19 cellular contexts compared by ENCODE assay signal in the genomic region with DNA sequence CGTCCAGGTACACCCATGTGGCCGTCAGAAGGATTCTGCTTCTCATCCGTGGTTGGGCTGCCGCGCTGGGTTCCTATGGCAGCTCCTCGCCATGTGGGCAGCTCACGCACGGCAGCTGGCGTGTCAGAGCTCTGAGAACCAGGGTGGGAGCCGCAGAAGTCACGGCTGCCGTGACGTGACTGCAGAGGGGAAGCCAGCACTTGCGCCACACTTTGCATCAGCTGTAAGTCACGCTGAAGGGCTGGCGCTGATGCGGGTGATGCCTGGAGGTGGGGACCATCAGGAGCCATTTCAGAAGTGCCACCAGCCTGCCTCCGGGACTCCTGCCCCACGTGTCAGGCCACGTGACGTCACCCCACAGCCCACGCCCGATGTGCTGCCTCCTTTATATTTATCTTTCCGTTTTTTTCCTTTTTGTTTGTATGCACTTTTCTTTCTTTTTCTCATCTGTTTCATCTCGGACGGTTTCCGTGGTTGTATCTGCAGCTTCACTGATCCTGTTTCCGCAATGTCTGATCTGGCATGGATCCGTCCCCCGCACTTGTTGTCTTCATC.
DNase-seq lines count a peak whose midpoint lies in the region; ATAC-seq and TF ChIP-seq lines count a peak whose summit lies in the region.
"Had no signal": no experiment of that assay in that cellular context is flagged by ENCODE, and none has a peak within 500 bp of the region (broad histone marks: within the 10 kb centered on the region; RNA-seq: fewer than 3 reads in every experiment).

No MANE protein-coding gene starts in this region.

- H3K9ac ChIP-seq in trophoblast cell (ENCODE audit: low read length): no peak overlapping the region
- H3K9ac ChIP-seq: BLaER1, GM23248 had no signal

- H3K27ac ChIP-seq in trophoblast cell (ENCODE audit: low read depth, low read length): no peak overlapping the region
- H3K27ac ChIP-seq: BLaER1, C4-2B, GM23248 had no signal

- peaks cover 5 to 15% of the 10 kb centered on the region in 2 donors for H3K9me3 Mint-ChIP-seq in stimulated activated naive CD8-positive, alpha-beta T cell treated with anti-CD3 and anti-CD28 coated beads, Interleukin-15, amount 100 ng/mL, for 72 hours
- H3K9me3 Mint-ChIP-seq in endothelial cell (ENCODE audit: unreplicated experiment) (peaks cover 10% of the 10 kb centered on the region), natural killer cell (peaks cover 0 to 3% of the 10 kb centered on the region in 2 donors)

- H3K4me3 ChIP-seq in trophoblast cell (ENCODE audit: low read depth, low read length): peak overlapping the region; percentile 8
- H3K4me3 ChIP-seq: BLaER1, GM12878, GM23248 had no signal

- H3K36me3 Mint-ChIP-seq in endothelial cell (ENCODE audit: low read depth, unreplicated experiment) (peaks cover 13% of the 10 kb centered on the region), natural killer cell (no peaks in the 10 kb centered on the region)
- H3K36me3 Mint-ChIP-seq: CD4-positive, CD25-positive, alpha-beta regulatory T cell; CD8-positive, alpha-beta T cell had no signal

- H4K91ac ChIP-seq in trophoblast cell (ENCODE audit: low read depth, low read length): no peak overlapping the region

- no peak for DNase-seq in stimulated activated naive CD8-positive, alpha-beta T cell treated with anti-CD3 and anti-CD28 coated beads, Interleukin-15, Interleukin-2, amounts not matched to agents 100 U/mL and 50 U/mL, for 24 hours
- no peak for DNase-seq in stimulated activated naive CD8-positive, alpha-beta T cell treated with anti-CD3 and anti-CD28 coated beads, Interleukin-15, amount 100 ng/mL, for 72 hours
- DNase-seq in endothelial cell (ENCODE audit: low spot score): no peak
- DNase-seq in trophoblast cell: no peak
- no peak for DNase-seq in natural killer cell
- DNase-seq: Caco-2; CD4-positive, CD25-positive, alpha-beta regulatory T cell; CD8-positive, alpha-beta T cell; DMS79; EL; GDM1; GM23248; H7; HCEC 1CT had no signal

- peaks cover 6% of the 10 kb centered on the region for H3K9me3 ChIP-seq in trophoblast cell (ENCODE audit: insufficient read depth, low read depth, low read length)
- H3K9me3 ChIP-seq: Caco-2 had no signal

- no peaks in the 10 kb centered on the region for H3K4me1 ChIP-seq in trophoblast cell (ENCODE audit: control insufficient read depth in 1 of 2, insufficient read depth in 2 of 2, low read length in 2 of 2)
- H3K4me1 ChIP-seq: Caco-2 had no signal

- H2BK12ac ChIP-seq in trophoblast cell (ENCODE audit: low read length): no peak overlapping the region

- no CpG with 5 or more reads among the region's 30 CpGs for WGBS in trophoblast cell (ENCODE audit: extremely low coverage, insufficient coverage, insufficient read length)

- no peak for TF ChIP-seq CTCF in endothelial cell (IDR thresholded peaks at IDR 0.05; ENCODE audit: unreplicated experiment)
- TF ChIP-seq CTCF in natural killer cell (IDR thresholded peaks at IDR 0.05): no peak

- peak; percentile 5 for ATAC-seq in stimulated activated naive CD8-positive, alpha-beta T cell treated with anti-CD3 and anti-CD28 coated beads, Interleukin-15, Interleukin-2, amounts not matched to agents 100 U/mL and 50 U/mL, for 24 hours
- ATAC-seq in stimulated activated naive CD8-positive, alpha-beta T cell treated with anti-CD3 and anti-CD28 coated beads, Interleukin-15, amount 100 ng/mL, for 72 hours: no peak
- no peak for ATAC-seq in HG03095 (IDR thresholded peaks at IDR 0.05; ENCODE audit: unreplicated experiment)
- no peak for ATAC-seq in natural killer cell
- ATAC-seq: CD8-positive, alpha-beta T cell; GM12878 had no signal

- H3K4ac ChIP-seq in trophoblast cell (ENCODE audit: low read depth, low read length): no peak overlapping the region

- no peak overlapping the region for H4K12ac ChIP-seq in trophoblast cell (ENCODE audit: low read depth, low read length)

- H3K27ac Mint-ChIP-seq in stimulated activated naive CD8-positive, alpha-beta T cell treated with anti-CD3 and anti-CD28 coated beads, Interleukin-15, amount 100 ng/mL, for 72 hours: no peak overlapping the region
- H3K27ac Mint-ChIP-seq in endothelial cell (ENCODE audit: unreplicated experiment) (no peak overlapping the region), natural killer cell (no peak overlapping the region)
- H3K27ac Mint-ChIP-seq: B cell; CD4-positive, CD25-positive, alpha-beta regulatory T cell; CD8-positive, alpha-beta T cell had no signal

- intact Hi-C loops in natural killer cell (cut with micrococcal nuclease): no loop called here

- no peak overlapping the region for H4K8ac ChIP-seq in trophoblast cell (ENCODE audit: low read depth, low read length)

- no peak overlapping the region for H3K4me3 Mint-ChIP-seq in stimulated activated naive CD8-positive, alpha-beta T cell treated with anti-CD3 and anti-CD28 coated beads, Interleukin-15, amount 100 ng/mL, for 72 hours
- H3K4me3 Mint-ChIP-seq in endothelial cell (ENCODE audit: unreplicated experiment): peak overlapping the region; percentile 40
- no peak overlapping the region for H3K4me3 Mint-ChIP-seq in natural killer cell
- H3K4me3 Mint-ChIP-seq: B cell; CD4-positive, CD25-positive, alpha-beta regulatory T cell; CD8-positive, alpha-beta T cell had no signal

- H3K23ac ChIP-seq in trophoblast cell (ENCODE audit: low read length): no peak overlapping the region

- no peaks in the 10 kb centered on the region for H3K27me3 ChIP-seq in trophoblast cell (ENCODE audit: insufficient read depth, low read length)
- H3K27me3 ChIP-seq: BLaER1 had no signal

- no peak overlapping the region for H2BK5ac ChIP-seq in trophoblast cell (ENCODE audit: low read depth, low read length, poor library complexity)

- H3K14ac ChIP-seq in trophoblast cell (ENCODE audit: low read length): no peak overlapping the region

- no peak overlapping the region for H2AK5ac ChIP-seq in trophoblast cell (ENCODE audit: low read length)

- no peak overlapping the region for H2AFZ ChIP-seq in trophoblast cell (ENCODE audit: insufficient read depth, low read length, poor library complexity)
- H2AFZ ChIP-seq: GM23248 had no signal

- H3K79me2 ChIP-seq in trophoblast cell (ENCODE audit: control insufficient read depth, insufficient read depth, low read length, poor library complexity): no peaks in the 10 kb centered on the region

- no peaks in the 10 kb centered on the region for H3K27me3 Mint-ChIP-seq in stimulated activated naive CD8-positive, alpha-beta T cell treated with anti-CD3 and anti-CD28 coated beads, Interleukin-15, amount 100 ng/mL, for 72 hours
- peaks cover 1% of the 10 kb centered on the region for H3K27me3 Mint-ChIP-seq in endothelial cell (ENCODE audit: unreplicated experiment)
- peaks cover 3 to 12% of the 10 kb centered on the region in 2 donors for H3K27me3 Mint-ChIP-seq in natural killer cell (ENCODE audit: low read depth in 2 of 2)

- H3K79me1 ChIP-seq in trophoblast cell (ENCODE audit: low read length): no peaks in the 10 kb centered on the region

- no peak overlapping the region for H3K18ac ChIP-seq in trophoblast cell (ENCODE audit: low read length)

- no peaks in the 10 kb centered on the region for H3K36me3 ChIP-seq in trophoblast cell (ENCODE audit: control insufficient read depth in 1 of 2, insufficient read depth in 2 of 2, low read length in 2 of 2)

- H3K4me2 ChIP-seq in trophoblast cell (ENCODE audit: low read length): no peak overlapping the region
- H3K4me2 ChIP-seq: BLaER1 had no signal

- H3K4me1 Mint-ChIP-seq in stimulated activated naive CD8-positive, alpha-beta T cell treated with anti-CD3 and anti-CD28 coated beads, Interleukin-15, amount 100 ng/mL, for 72 hours: no peaks in the 10 kb centered on the region
- H3K4me1 Mint-ChIP-seq in endothelial cell (ENCODE audit: unreplicated experiment): no peaks in the 10 kb centered on the region
- no peaks in the 10 kb centered on the region for H3K4me1 Mint-ChIP-seq in natural killer cell
- H3K4me1 Mint-ChIP-seq: B cell; CD4-positive, CD25-positive, alpha-beta regulatory T cell had no signal

- H2BK120ac ChIP-seq in trophoblast cell (ENCODE audit: insufficient read depth, low read length, poor library complexity): no peak overlapping the region
